Comparison of ENCODE assay signal across 18 cellular contexts in genomic region chr20:48275737-48276342, GRCh38.
DNase-seq lines count a peak whose midpoint lies in the region; ATAC-seq and TF ChIP-seq lines count a peak whose summit lies in the region.
"Had no signal": no experiment of that assay in that cellular context is flagged by ENCODE, and none has a peak within 500 bp of the region (broad histone marks: within the 10 kb centered on the region; RNA-seq: fewer than 3 reads in every experiment).

No MANE protein-coding gene starts in this region.

- peaks cover 28% of the 10 kb centered on the region for H3K27me3 Mint-ChIP-seq in activated T-cell treated with anti-CD3 and anti-CD28 coated beads, Interleukin-2, amount 50 U/mL, for 4 hours (ENCODE audit: low read depth)

- no peaks in the 10 kb centered on the region for H3K27me3 ChIP-seq in iPS-20b (ENCODE audit: insufficient read depth, low read length)
- H3K27me3 ChIP-seq in smooth muscle cell (ENCODE audit: low read depth): no peaks in the 10 kb centered on the region
- H3K27me3 ChIP-seq in PC-3 (ENCODE audit: low read length): peaks cover 2% of the 10 kb centered on the region
- H3K27me3 ChIP-seq: thyroid gland had no signal

- no peak overlapping the region for H3K4me3 Mint-ChIP-seq in activated T-cell treated with anti-CD3 and anti-CD28 coated beads, Interleukin-2, amount 50 U/mL, for 4 hours
- H3K4me3 Mint-ChIP-seq: activated CD8-positive, alpha-beta T cell treated with anti-CD3 and anti-CD28 coated beads for 36 hours; activated naive CD8-positive, alpha-beta T cell treated with anti-CD3 and anti-CD28 coated beads, Interleukin-2, amount 50 U/mL, for 24 hours; activated T-helper 1 cell treated with anti-CD3 and anti-CD28 coated beads, Interleukin-12 subunit alpha, Interleukin-12 subunit beta, Interleukin-2, Interleukin-4 antibody, amounts not matched to agents 30 ng/mL and 10 ng/mL and 1 ng/mL, durations not matched to agents 14 hours and 24 hours and 36 hours had no signal

- H3F3A ChIP-seq in smooth muscle cell (ENCODE audit: low read depth): peaks cover 10% of the 10 kb centered on the region
- no peaks in the 10 kb centered on the region for H3F3A ChIP-seq in PC-3 (ENCODE audit: low read length, unreplicated experiment)

- intact Hi-C loops in PC-3 (cut with micrococcal nuclease): no loop called here

- H3K4me3 ChIP-seq in iPS-20b (ENCODE audit: low read length) (peak overlapping the region; percentile 33; the same call in 1 of the 2 replicates), smooth muscle cell (no peak overlapping the region), PC-3 (ENCODE audit: low read length) (no peak overlapping the region)
- H3K4me3 ChIP-seq: HAP-1, PC-9, thyroid gland had no signal

- H3K9ac ChIP-seq in iPS-20b (ENCODE audit: low read depth, low read length): peak overlapping the region; percentile 14; the same call in 1 of the 2 replicates
- H3K9ac ChIP-seq in smooth muscle cell (ENCODE audit: low read depth): peak overlapping the region; percentile 63
- H3K9ac ChIP-seq in PC-3 (ENCODE audit: low read length): no peak overlapping the region

- DNase-seq in NCI-H1092 (lab: John Stamatoyannopoulos, UW) (peak; percentile 47), NCI-H524 treated with DMSO at 0.1 percent for 48 hours (lab: John Stamatoyannopoulos, UW) (peak; percentile 34), smooth muscle cell (lab: John Stamatoyannopoulos, UW; ENCODE audit: unreplicated experiment) (no peak), omental fat pad (ENCODE audit: low spot score) (no peak), PC-3 (no peak)
- DNase-seq in activated T-cell treated with anti-CD3 and anti-CD28 coated beads, Interleukin-2, amount 50 U/mL, for 4 hours: no peak
- DNase-seq: activated CD8-positive, alpha-beta T cell treated with anti-CD3 and anti-CD28 coated beads for 36 hours; activated naive CD8-positive, alpha-beta T cell treated with anti-CD3 and anti-CD28 coated beads, Interleukin-2, amount 50 U/mL, for 24 hours; central memory CD4-positive, alpha-beta T cell; foreskin keratinocyte; NCI-H1048; NCI-H526; PC-9; stimulated activated CD4-positive, alpha-beta T cell treated with anti-CD3 and anti-CD28 coated beads, Interleukin-4, amount 100 ng/mL, for 4 hours; thyroid gland had no signal

- no peaks in the 10 kb centered on the region for H3K4me1 Mint-ChIP-seq in activated T-cell treated with anti-CD3 and anti-CD28 coated beads, Interleukin-2, amount 50 U/mL, for 4 hours (ENCODE audit: low read depth)
- H3K4me1 Mint-ChIP-seq: activated naive CD8-positive, alpha-beta T cell treated with anti-CD3 and anti-CD28 coated beads, Interleukin-2, amount 50 U/mL, for 24 hours had no signal

- H3K36me3 Mint-ChIP-seq in activated T-cell treated with anti-CD3 and anti-CD28 coated beads, Interleukin-2, amount 50 U/mL, for 4 hours (ENCODE audit: insufficient read depth): no peaks in the 10 kb centered on the region

- H3K9me3 ChIP-seq in iPS-20b (ENCODE audit: insufficient read depth, low read depth, low read length) (no peaks in the 10 kb centered on the region), smooth muscle cell (replicated peaks; ENCODE audit: low read depth) (no peaks in the 10 kb centered on the region), PC-3 (ENCODE audit: low read length) (no peaks in the 10 kb centered on the region; the same call in 1 of the 2 replicates)
- H3K9me3 ChIP-seq: HAP-1, thyroid gland had no signal

- H3K4me1 ChIP-seq in iPS-20b (ENCODE audit: insufficient read depth, low read length): peaks cover 12% of the 10 kb centered on the region; the same call in 1 of the 2 replicates
- peaks cover 25% of the 10 kb centered on the region for H3K4me1 ChIP-seq in smooth muscle cell (ENCODE audit: low read depth)
- H3K4me1 ChIP-seq in PC-3 (ENCODE audit: insufficient read depth, low read length): no peaks in the 10 kb centered on the region
- H3K4me1 ChIP-seq: HAP-1, thyroid gland had no signal

- TF ChIP-seq CTCF in smooth muscle cell (IDR thresholded peaks at IDR 0.05; ENCODE audit: borderline replicate concordance, insufficient read depth, poor library complexity, severe bottlenecking): no peak
- TF ChIP-seq CTCF in omental fat pad (IDR thresholded peaks at IDR 0.05): no peak
- no peak for TF ChIP-seq CTCF in PC-3 (conservative IDR thresholded peaks at IDR 0.05; ENCODE audit: low read depth, low read length)

- BruUV-seq in PC-3 (replicated peaks; lab: Mats Ljungman, UMichigan): no TSS peak

- no peaks in the 10 kb centered on the region for H4K20me1 ChIP-seq in smooth muscle cell (ENCODE audit: low read depth)
- no peaks in the 10 kb centered on the region for H4K20me1 ChIP-seq in PC-3 (ENCODE audit: low read length)

- no peaks in the 10 kb centered on the region for H3K9me3 Mint-ChIP-seq in activated T-cell treated with anti-CD3 and anti-CD28 coated beads, Interleukin-2, amount 50 U/mL, for 4 hours
- H3K9me3 Mint-ChIP-seq: activated CD8-positive, alpha-beta T cell treated with anti-CD3 and anti-CD28 coated beads for 36 hours; activated naive CD8-positive, alpha-beta T cell treated with anti-CD3 and anti-CD28 coated beads, Interleukin-2, amount 50 U/mL, for 24 hours; activated T-helper 1 cell treated with anti-CD3 and anti-CD28 coated beads, Interleukin-12 subunit alpha, Interleukin-12 subunit beta, Interleukin-2, Interleukin-4 antibody, amounts not matched to agents 30 ng/mL and 10 ng/mL and 1 ng/mL, durations not matched to agents 14 hours and 24 hours and 36 hours had no signal

- H2AFZ ChIP-seq in smooth muscle cell (ENCODE audit: low read depth) (peak overlapping the region; percentile 75), PC-3 (ENCODE audit: low read length) (no peak overlapping the region)
- H2AFZ ChIP-seq: PC-9 had no signal

- no peaks in the 10 kb centered on the region for H3K79me2 ChIP-seq in smooth muscle cell (ENCODE audit: low read depth)
- no peaks in the 10 kb centered on the region for H3K79me2 ChIP-seq in PC-3 (ENCODE audit: low read length)

- H3K36me3 ChIP-seq in iPS-20b (ENCODE audit: insufficient read depth, low read depth, low read length) (no peaks in the 10 kb centered on the region), smooth muscle cell (ENCODE audit: low read depth) (no peaks in the 10 kb centered on the region), PC-3 (ENCODE audit: low read depth, low read length) (no peaks in the 10 kb centered on the region)
- H3K36me3 ChIP-seq: HAP-1, thyroid gland had no signal

- ATAC-seq in omental fat pad (ENCODE audit: low FRiP score): no peak
- no peak for ATAC-seq in PC-3
- ATAC-seq in activated T-cell treated with anti-CD3 and anti-CD28 coated beads, Interleukin-2, amount 50 U/mL, for 4 hours: no peak
- ATAC-seq: activated CD8-positive, alpha-beta T cell treated with anti-CD3 and anti-CD28 coated beads for 36 hours; activated naive CD8-positive, alpha-beta T cell treated with anti-CD3 and anti-CD28 coated beads, Interleukin-2, amount 50 U/mL, for 24 hours; foreskin keratinocyte had no signal

- peak overlapping the region; percentile 66 for H3K4me2 ChIP-seq in smooth muscle cell
- H3K4me2 ChIP-seq in PC-3 (ENCODE audit: low read length): no peak overlapping the region
- H3K4me2 ChIP-seq: PC-9 had no signal

- H3K27ac ChIP-seq in iPS-20b (ENCODE audit: low read length) (no peak overlapping the region), smooth muscle cell (ENCODE audit: low read depth) (peak overlapping the region; percentile 81), PC-3 (ENCODE audit: low read length) (no peak overlapping the region)
- H3K27ac ChIP-seq: foreskin keratinocyte, PC-9, thyroid gland had no signal

- H3K9me2 ChIP-seq in PC-3 (replicated peaks; ENCODE audit: low read length): no peaks in the 10 kb centered on the region

- CTCF ChIA-PET in PC-3 (lab: Charles Lee): no interaction called here

- WGBS in smooth muscle cell (ENCODE audit: low lambda C conversion rate): 41% methylated on average over 5 of the region's 5 CpGs

- POLR2A ChIA-PET in PC-3 (lab: Charles Lee; ENCODE audit: unreplicated experiment): interaction anchor here (0.6 kb wide), 1 partner anchor 46 kb away, joined by 3 read pairs; no protein-coding TSS in a partner anchor

Comparison
In these comparisons a context has a peak if more than half of its experiments do, and no peak if none do; other contexts are left out.
1. DNase-seq: peak in NCI-H1092 (single experiment) and NCI-H524 treated with DMSO at 0.1 percent for 48 hours (single experiment); none in smooth muscle cell (single experiment), omental fat pad (single experiment), PC-3 (single experiment) and activated T-cell treated with anti-CD3 and anti-CD28 coated beads, Interleukin-2, amount 50 U/mL, for 4 hours (single experiment).